In genomic region chr5:119070828-119071572, GRCh38 we compare ENCODE assay signal across 1 cellular context.
TF ChIP-seq lines count a peak whose summit lies in the region.

TSS of gene DMXL1 (plus strand) at chr5:119071087. CDS start at chr5:119071570, 483 bp downstream.

TF ChIP-seq in HepG2, 621 proteins besides CTCF, POLR2A, EP300 and RAD21 (continued from another document and continues in another):
- TF ChIP-seq SNAPC4 (CRISPR knock-in tag; IDR thresholded peaks at IDR 0.05) (no peak), NFE2 (CRISPR knock-in tag; IDR thresholded peaks at IDR 0.05) (no peak), TOPORS (CRISPR knock-in tag; IDR thresholded peaks at IDR 0.05) (no peak), SMARCE1 (IDR thresholded peaks at IDR 0.05; ENCODE audit: borderline replicate concordance) (no peak), ZBTB25 (CRISPR knock-in tag; IDR thresholded peaks at IDR 0.05) (peak; percentile 51; the same call in 1 of the 2 replicates), MTF1 (CRISPR knock-in tag; IDR thresholded peaks at IDR 0.05) (no peak), MIER2 (CRISPR knock-in tag; IDR thresholded peaks at IDR 0.05) (no peak), MTA3 (CRISPR knock-in tag; IDR thresholded peaks at IDR 0.05) (no peak), TBX2 (CRISPR knock-in tag; IDR thresholded peaks at IDR 0.05; ENCODE audit: borderline replicate concordance) (peak; percentile 56; the same call in 1 of the 2 replicates), SP1 (IDR thresholded peaks at IDR 0.05) (peak; percentile 79), SP1 (CRISPR knock-in tag; IDR thresholded peaks at IDR 0.05) (peak; percentile 66), KDM6A (CRISPR knock-in tag; IDR thresholded peaks at IDR 0.05; ENCODE audit: low read depth) (no peak), ZNF318 (CRISPR knock-in tag; IDR thresholded peaks at IDR 0.05) (no peak), IRX3 (CRISPR knock-in tag; IDR thresholded peaks at IDR 0.05; ENCODE audit: borderline replicate concordance, low read depth) (no peak), HNF1B (CRISPR knock-in tag; IDR thresholded peaks at IDR 0.05) (peak; percentile 63; the same call in 1 of the 2 replicates), ELF3 (CRISPR knock-in tag; IDR thresholded peaks at IDR 0.05) (no peak), NFAT5 (CRISPR knock-in tag; IDR thresholded peaks at IDR 0.05) (no peak), ZNF432 (CRISPR knock-in tag; IDR thresholded peaks at IDR 0.05; ENCODE audit: borderline replicate concordance) (no peak), RXRA (CRISPR knock-in tag; IDR thresholded peaks at IDR 0.05) (no peak; the same call in 1 of the 2 replicates), ZNF232 (CRISPR knock-in tag; IDR thresholded peaks at IDR 0.05; ENCODE audit: borderline replicate concordance) (0 out of 2 replicates have a peak, but pooled peaks have one; percentile 33), ZMYM2 (CRISPR knock-in tag; IDR thresholded peaks at IDR 0.05) (0 out of 2 replicates have a peak, but pooled peaks have one; percentile 15), ZFP91 (CRISPR knock-in tag; IDR thresholded peaks at IDR 0.05; ENCODE audit: borderline replicate concordance) (peak; percentile 88; the same call in 1 of the 2 replicates), SRSF9 (IDR thresholded peaks at IDR 0.05; ENCODE audit: borderline replicate concordance, insufficient read depth, low read depth, low read length, poor library complexity, severe bottlenecking) (no peak), ZFP41 (CRISPR knock-in tag; IDR thresholded peaks at IDR 0.05; ENCODE audit: borderline replicate concordance) (peak; percentile 40; the same call in 1 of the 2 replicates)
